In the genomic region with DNA sequence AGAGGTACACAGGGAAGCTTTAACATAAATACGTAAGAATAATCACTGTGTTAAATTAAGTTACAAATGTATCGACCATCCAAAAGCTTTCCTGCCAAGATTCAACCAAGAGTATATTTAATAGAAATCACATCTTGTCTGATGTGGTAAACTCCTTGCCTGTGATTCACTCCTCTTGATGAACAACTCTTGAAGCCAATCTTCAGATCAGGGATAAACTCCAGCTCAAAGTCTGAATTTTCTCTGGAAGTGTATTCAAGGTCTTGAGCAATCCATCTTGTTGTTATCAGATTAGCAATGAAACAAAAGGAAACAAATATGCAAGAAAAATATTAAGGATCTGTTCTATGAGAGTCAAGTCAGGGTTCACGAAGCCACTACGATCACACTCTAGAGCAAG, we compare ENCODE assay signal across 34 cellular contexts.
"Had no signal": no experiment of that assay in that cellular context is flagged by ENCODE, and none has a peak within 500 bp of the region (broad histone marks: within the 10 kb centered on the region; RNA-seq: fewer than 3 reads in every experiment).

No MANE protein-coding gene starts in this region.

- H3K4me3 ChIP-seq: MG63 had no signal

- H3K9ac ChIP-seq: KMS-11 had no signal

- H3K27ac ChIP-seq: KMS-11 had no signal

- DNase-seq: Karpas-422, Kasumi-1, MG63, MM.1S, MV-4-11, NCI-H1048, NCI-H1092, NCI-H1092 treated with DMSO at 0.1 percent for 48 hours, NCI-H1105, NCI-H1105 treated with DMSO at 0.1 percent for 48 hours, NCI-H1417, NCI-H1417 treated with DMSO at 0.1 percent for 48 hours, NCI-H1436, NCI-H1436 treated with DMSO at 0.1 percent for 48 hours, NCI-H146, NCI-H1694, NCI-H1694 treated with DMSO at 0.1 percent for 48 hours, NCI-H187, NCI-H187 treated with DMSO at 0.1 percent for 48 hours, NCI-H1930, NCI-H2029, NCI-H2029 treated with DMSO at 0.1 percent for 48 hours, NCI-H2081, NCI-H2081 treated with DMSO at 0.1 percent for 48 hours, NCI-H2107, NCI-H2171, NCI-H2171 treated with DMSO at 0.1 percent for 48 hours, NCI-H2227 treated with DMSO at 0.1 percent for 48 hours, NCI-H226, NCI-H345, NCI-H446, NCI-H446 treated with DMSO at 0.1 percent for 48 hours, NCI-H510A had no signal

- H3K27me3 ChIP-seq: MG63 had no signal

- H3K4me2 ChIP-seq: KMS-11 had no signal

- H3K9me3 ChIP-seq: MG63 had no signal

- H3K36me3 ChIP-seq: MG63 had no signal
